Comparison of ENCODE assay signal across 8 cellular contexts in the genomic region with DNA sequence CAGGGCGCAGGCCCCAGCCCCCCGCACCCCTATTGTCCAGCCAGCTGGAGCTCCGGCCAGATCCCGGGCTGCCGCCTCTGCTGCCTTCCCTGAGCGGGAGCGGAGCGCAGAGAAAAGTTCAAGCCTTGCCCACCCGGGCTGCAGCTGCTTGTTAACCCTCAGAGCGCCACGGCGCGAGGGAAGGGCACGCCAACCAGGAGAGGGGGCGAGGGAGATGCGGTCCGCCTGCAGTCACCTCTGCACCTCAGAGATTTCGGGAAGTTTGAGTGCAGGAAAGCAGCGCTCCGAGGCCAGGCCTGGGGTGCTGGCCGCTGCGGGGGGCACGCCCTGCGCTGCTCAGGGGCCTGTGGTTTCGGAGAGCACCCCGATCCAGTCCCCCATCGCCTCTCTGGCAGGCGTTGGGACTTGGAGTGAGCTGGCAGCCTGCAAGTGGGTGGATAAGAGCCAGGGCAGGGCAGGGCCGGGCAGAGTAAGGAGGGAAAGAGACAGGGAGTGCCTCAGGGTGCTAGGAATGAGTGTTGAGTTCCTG. TPM values are rescaled to one million over a fixed set of nuclear protein-coding genes. Genes with fewer than 3 reads are reported as not detected.
DNase-seq lines count a peak whose midpoint lies in the region; ATAC-seq and TF ChIP-seq lines count a peak whose summit lies in the region.

No MANE protein-coding gene starts in this region.

- intact Hi-C loops in spleen (cut with DNase I; ENCODE audit: low total_unique reads) = no loop called here

- no peak for ATAC-seq in GM18502 (IDR thresholded peaks at IDR 0.05; ENCODE audit: poor library complexity, unreplicated experiment)
- ATAC-seq in HG03045 (IDR thresholded peaks at IDR 0.05; ENCODE audit: unreplicated experiment) = no peak
- no peak for ATAC-seq in GM19467 (IDR thresholded peaks at IDR 0.05; ENCODE audit: unreplicated experiment)

- H3K36me3 ChIP-seq in HUES48 (ENCODE audit: control insufficient read depth, insufficient read depth, low read length) = no peaks in the 10 kb centered on the region
- no peaks in the 10 kb centered on the region for H3K36me3 ChIP-seq in subcutaneous abdominal adipose tissue (ENCODE audit: control insufficient read depth in 5 of 5, insufficient read depth in 5 of 5, low read length in 5 of 5)
- H3K36me3 ChIP-seq in spleen = no peaks in the 10 kb centered on the region

- H3K27ac ChIP-seq in HUES48 (ENCODE audit: low read depth, low read length) (no peak overlapping the region), subcutaneous abdominal adipose tissue (ENCODE audit: low read depth, low read length) (peak overlapping the region; percentile 84), spleen (no peak overlapping the region)

- H3K4me1 ChIP-seq in HUES48 (ENCODE audit: control insufficient read depth, insufficient read depth, low read length) = peaks cover 33% of the 10 kb centered on the region
- H3K4me1 ChIP-seq in subcutaneous abdominal adipose tissue (ENCODE audit: control insufficient read depth in 5 of 5, insufficient read depth in 5 of 5, low read length in 5 of 5) = peaks cover 0 to 45% (median 5%) of the 10 kb centered on the region in 5 donors
- H3K4me1 ChIP-seq in spleen = peaks cover 0 to 18% (median 11%) of the 10 kb centered on the region in 6 donors

- WGBS in spleen, 5 donors = 5 to 8% (median 7%) methylated on average over 19 to 29 of the region's 29 CpGs

- H3K9ac ChIP-seq in HUES48 (ENCODE audit: low read depth, low read length) (0 out of 2 replicates have a peak overlapping the region, but pooled peaks have one; percentile 24), subcutaneous abdominal adipose tissue (ENCODE audit: low read length in 5 of 5) (peak overlapping the region in 3 of 5 donors; percentile 15 to 64 (median 62))

- peaks cover 58% of the 10 kb centered on the region for H3K27me3 ChIP-seq in HUES48 (ENCODE audit: control insufficient read depth, insufficient read depth, low read length)
- peaks cover 17 to 44% (median 27%) of the 10 kb centered on the region in 5 donors for H3K27me3 ChIP-seq in subcutaneous abdominal adipose tissue (ENCODE audit: control insufficient read depth in 5 of 5, insufficient read depth in 4 of 5, low read length in 5 of 5)
- peaks cover 0 to 98% (median 36%) of the 10 kb centered on the region in 7 donors for H3K27me3 ChIP-seq in spleen (replicated peaks in 1 of 7)

- DNase-seq in choroid plexus epithelial cell (ENCODE audit: low read depth) = no peak
- peak; percentile 33 for DNase-seq in iris pigment epithelial cell (ENCODE audit: low read depth)
- DNase-seq in spleen = no peak

- H3K4me3 ChIP-seq in HUES48 (ENCODE audit: low read depth, low read length) (peak overlapping the region; percentile 69), choroid plexus epithelial cell (ENCODE audit: low read depth, low read length) (peak overlapping the region; percentile 73), subcutaneous abdominal adipose tissue (ENCODE audit: low read depth in 1 of 5, low read length in 5 of 5) (peak overlapping the region in 4 of 5 donors; percentile 30 to 69 (median 62)), spleen (peak overlapping the region in 4 of 8 donors; percentile 7 to 49 (median 18))

- no peak for TF ChIP-seq CTCF in choroid plexus epithelial cell (conservative IDR thresholded peaks at IDR 0.05; ENCODE audit: low read depth, low read length)
- no peak for TF ChIP-seq CTCF in spleen (IDR thresholded peaks at IDR 0.05 in 8 of 11, conservative IDR thresholded peaks at IDR 0.05 in 3 of 11)

- no peak for TF ChIP-seq POLR2A in spleen (IDR thresholded peaks at IDR 0.05)

- H3K9me3 ChIP-seq in HUES48 (ENCODE audit: control insufficient read depth, insufficient read depth, low read length) (no peaks in the 10 kb centered on the region), subcutaneous abdominal adipose tissue (ENCODE audit: control insufficient read depth in 5 of 5, low read length in 5 of 5) (no peaks in the 10 kb centered on the region), spleen (no peaks in the 10 kb centered on the region)

RNA-seq across cellular contexts. Expression of gene CDH13, which starts 1.1 kb away (rescaled TPM):
- 1 to 10 TPM in 6 of 7 donors, under 1 TPM in 1; 0.79 to 4.6 (median 1.5) TPM for total RNA-seq in spleen
- polyA plus RNA-seq in spleen = under 1 TPM; 0.13 to 0.24 (median 0.22) TPM
